ENCODE assay signal across 8 cellular contexts in the genomic region with DNA sequence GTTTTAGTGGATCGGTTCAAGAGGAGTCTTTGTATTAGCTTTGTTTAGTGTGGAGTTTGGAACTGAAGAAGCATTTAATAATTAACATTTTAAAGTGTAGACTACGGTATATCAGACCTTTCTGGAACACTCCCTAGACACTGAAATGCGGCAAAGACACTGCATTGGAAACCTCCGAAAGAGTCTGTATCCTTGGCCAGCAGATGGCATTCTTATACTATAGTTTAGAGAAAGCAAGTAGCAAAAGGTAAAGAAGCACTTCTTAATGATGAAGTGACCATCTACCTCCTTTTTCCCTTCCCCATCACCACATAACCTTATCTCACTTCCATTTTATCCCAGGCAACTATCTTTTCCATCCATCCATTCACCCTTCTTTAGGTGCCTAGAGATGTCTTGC. TPM values are rescaled to one million over a fixed set of nuclear protein-coding genes. Genes with fewer than 3 reads are reported as not detected.
DNase-seq lines count a peak whose midpoint lies in the region; ATAC-seq and TF ChIP-seq lines count a peak whose summit lies in the region.

No MANE protein-coding gene starts in this region.

- no peak for TF ChIP-seq POLR2A in heart left ventricle (IDR thresholded peaks at IDR 0.05)

- H3K4me1 Mint-ChIP-seq in activated T-cell treated with anti-CD3 and anti-CD28 coated beads, Interleukin-2, amount 50 U/mL, for 24 hours (ENCODE audit: low read depth) = no peaks in the 10 kb centered on the region
- no peaks in the 10 kb centered on the region for H3K4me1 Mint-ChIP-seq in activated B cell treated with CpG ODN at 0.5 μM for 24 hours
- no peaks in the 10 kb centered on the region for H3K4me1 Mint-ChIP-seq in T-helper 2 cell treated with Interferon-gamma antibody and Interleukin-4, amounts not matched to agents 5 μg/mL and 100 μg/mL, for 36 hours (ENCODE audit: low read depth)

- 18 to 19% (median 19%) methylated on average over 4 of the region's 4 CpGs for WGBS in heart left ventricle, 4 donors

- POLR2A ChIA-PET in activated B cell treated with CpG ODN at 0.5 μM for 24 hours (lab: Charles Lee) = no interaction called here

- no peak overlapping the region for H3K4me3 ChIP-seq in HAP-1
- no peak overlapping the region for H3K4me3 ChIP-seq in heart left ventricle

- no peaks in the 10 kb centered on the region for H3K36me3 ChIP-seq in HAP-1 (replicated peaks)
- no peaks in the 10 kb centered on the region for H3K36me3 ChIP-seq in heart left ventricle

- no peak overlapping the region for H3K27ac Mint-ChIP-seq in activated T-cell treated with anti-CD3 and anti-CD28 coated beads, Interleukin-2, amount 50 U/mL, for 24 hours
- H3K27ac Mint-ChIP-seq in activated B cell treated with CpG ODN at 0.5 μM for 24 hours = no peak overlapping the region
- no peak overlapping the region for H3K27ac Mint-ChIP-seq in T-helper 2 cell treated with Interferon-gamma antibody and Interleukin-4, amounts not matched to agents 5 μg/mL and 100 μg/mL, for 36 hours

- peaks cover 4% of the 10 kb centered on the region for H3K27me3 Mint-ChIP-seq in activated T-cell treated with anti-CD3 and anti-CD28 coated beads, Interleukin-2, amount 50 U/mL, for 24 hours
- peaks cover 8% of the 10 kb centered on the region for H3K27me3 Mint-ChIP-seq in activated B cell treated with CpG ODN at 0.5 μM for 24 hours
- peaks cover 29% of the 10 kb centered on the region for H3K27me3 Mint-ChIP-seq in T-helper 2 cell treated with Interferon-gamma antibody and Interleukin-4, amounts not matched to agents 5 μg/mL and 100 μg/mL, for 36 hours (ENCODE audit: low read depth)

- ATAC-seq in activated B cell treated with CpG ODN at 0.5 μM for 24 hours (ENCODE audit: low read depth) = peak; percentile 57
- ATAC-seq in heart left ventricle = peak; percentile 75 to 85 (median 80)

- TF ChIP-seq CTCF in activated B cell treated with CpG ODN at 0.5 μM for 24 hours (IDR thresholded peaks at IDR 0.05) = no peak
- peak; percentile 14 to 66 (median 56) for TF ChIP-seq CTCF in heart left ventricle (IDR thresholded peaks at IDR 0.05)

- no peaks in the 10 kb centered on the region for H3K36me3 Mint-ChIP-seq in activated T-cell treated with anti-CD3 and anti-CD28 coated beads, Interleukin-2, amount 50 U/mL, for 24 hours (ENCODE audit: low read depth)
- H3K36me3 Mint-ChIP-seq in activated B cell treated with CpG ODN at 0.5 μM for 24 hours (ENCODE audit: low read depth) = no peaks in the 10 kb centered on the region
- H3K36me3 Mint-ChIP-seq in T-helper 2 cell treated with Interferon-gamma antibody and Interleukin-4, amounts not matched to agents 5 μg/mL and 100 μg/mL, for 36 hours (ENCODE audit: low read depth) = no peaks in the 10 kb centered on the region

- H3K4me1 ChIP-seq in HAP-1 (peaks cover 5% of the 10 kb centered on the region; the same call in 1 of the 2 replicates), heart left ventricle (no peaks in the 10 kb centered on the region)

- CTCF ChIA-PET in activated B cell treated with CpG ODN at 0.5 μM for 24 hours (lab: Charles Lee) = interaction anchor here (1.4 kb wide), 1 partner anchor 739 kb away, joined by 4 read pairs; no protein-coding TSS in a partner anchor

- no peaks in the 10 kb centered on the region for H3K27me3 ChIP-seq in HAP-1 (ENCODE audit: low read depth)
- no peaks in the 10 kb centered on the region for H3K27me3 ChIP-seq in heart left ventricle

- H3K9me3 Mint-ChIP-seq in activated T-cell treated with anti-CD3 and anti-CD28 coated beads, Interleukin-2, amount 50 U/mL, for 24 hours = no peaks in the 10 kb centered on the region
- no peaks in the 10 kb centered on the region for H3K9me3 Mint-ChIP-seq in activated B cell treated with CpG ODN at 0.5 μM for 24 hours
- no peaks in the 10 kb centered on the region for H3K9me3 Mint-ChIP-seq in T-helper 2 cell treated with Interferon-gamma antibody and Interleukin-4, amounts not matched to agents 5 μg/mL and 100 μg/mL, for 36 hours

- no peaks in the 10 kb centered on the region for H3K9me3 ChIP-seq in HAP-1
- H3K9me3 ChIP-seq in heart left ventricle = no peaks in the 10 kb centered on the region

- intact Hi-C loops in activated B cell treated with CpG ODN at 0.5 μM for 24 hours (cut with micrococcal nuclease) (loop anchor here (1.0 to 5.0 kb wide), 6 partner anchors 148 to 1938 kb away; no protein-coding TSS in a partner anchor), heart left ventricle (cut with DNase I) (loop anchor here (2.0 to 10.0 kb wide), 10 partner anchors 60 to 743 kb away; partner anchors contain the start of gene PDE5A (in 8 of the 10))

- in situ Hi-C loops in HAP-1 (cut with MboI; ENCODE audit: low sequenced_read_pairs) = loop anchor here (25.0 kb wide), 1 partner anchor 173 kb away; no protein-coding TSS in a partner anchor

- no peak overlapping the region for H3K27ac ChIP-seq in heart left ventricle

- H3K4me3 Mint-ChIP-seq in activated T-cell treated with anti-CD3 and anti-CD28 coated beads, Interleukin-2, amount 50 U/mL, for 24 hours = no peak overlapping the region
- H3K4me3 Mint-ChIP-seq in activated B cell treated with CpG ODN at 0.5 μM for 24 hours = no peak overlapping the region
- no peak overlapping the region for H3K4me3 Mint-ChIP-seq in T-helper 2 cell treated with Interferon-gamma antibody and Interleukin-4, amounts not matched to agents 5 μg/mL and 100 μg/mL, for 36 hours

- peak; percentile 9 for DNase-seq in activated T-cell treated with anti-CD3 and anti-CD28 coated beads for 4 hours
- DNase-seq in activated T-cell treated with anti-CD3 and anti-CD28 coated beads, Interleukin-2, amount 50 U/mL, for 24 hours = no peak
- DNase-seq in HAP-1 (ENCODE audit: low spot score in 2 of 2) = peak; percentile 41 to 74
- DNase-seq in NCI-H1694 (lab: John Stamatoyannopoulos, UW) = peak; percentile 20
- DNase-seq in activated B cell treated with CpG ODN at 0.5 μM for 24 hours = no peak
- no peak for DNase-seq in heart left ventricle
- peak; percentile 40 for DNase-seq in stromal cell of bone marrow (ENCODE audit: low read depth)
- no peak for DNase-seq in T-helper 2 cell treated with Interferon-gamma antibody and Interleukin-4, amounts not matched to agents 5 μg/mL and 100 μg/mL, for 36 hours (ENCODE audit: low spot score)

RNA-seq across cellular contexts. Expression of gene FABP2, which starts 7.6 kb away (rescaled TPM):
- total RNA-seq in activated B cell treated with CpG ODN at 0.5 μM for 24 hours = not detected in 2 replicates
- 1 to 10 TPM in 2 of 9 donors, under 1 TPM in 1, not detected in 6; 0.15 to 2.9 (median 2.5) TPM for total RNA-seq in heart left ventricle
- 1 to 10 TPM in 1 of 2 donors, not detected in 1; 1.1 TPM for polyA plus RNA-seq in heart left ventricle

Comparison
In these comparisons a context has a peak if more than half of its experiments do, and no peak if none do; other contexts are left out.
1. DNase-seq: peak in activated T-cell treated with anti-CD3 and anti-CD28 coated beads for 4 hours (single experiment), HAP-1 (2 of 2), NCI-H1694 (single experiment) and stromal cell of bone marrow (single experiment); none in activated T-cell treated with anti-CD3 and anti-CD28 coated beads, Interleukin-2, amount 50 U/mL, for 24 hours (single experiment), activated B cell treated with CpG ODN at 0.5 μM for 24 hours (single experiment), heart left ventricle (0 of 5) and T-helper 2 cell treated with Interferon-gamma antibody and Interleukin-4, amounts not matched to agents 5 μg/mL and 100 μg/mL, for 36 hours (single experiment).